9 cellular contexts compared by ENCODE assay signal in the genomic region with DNA sequence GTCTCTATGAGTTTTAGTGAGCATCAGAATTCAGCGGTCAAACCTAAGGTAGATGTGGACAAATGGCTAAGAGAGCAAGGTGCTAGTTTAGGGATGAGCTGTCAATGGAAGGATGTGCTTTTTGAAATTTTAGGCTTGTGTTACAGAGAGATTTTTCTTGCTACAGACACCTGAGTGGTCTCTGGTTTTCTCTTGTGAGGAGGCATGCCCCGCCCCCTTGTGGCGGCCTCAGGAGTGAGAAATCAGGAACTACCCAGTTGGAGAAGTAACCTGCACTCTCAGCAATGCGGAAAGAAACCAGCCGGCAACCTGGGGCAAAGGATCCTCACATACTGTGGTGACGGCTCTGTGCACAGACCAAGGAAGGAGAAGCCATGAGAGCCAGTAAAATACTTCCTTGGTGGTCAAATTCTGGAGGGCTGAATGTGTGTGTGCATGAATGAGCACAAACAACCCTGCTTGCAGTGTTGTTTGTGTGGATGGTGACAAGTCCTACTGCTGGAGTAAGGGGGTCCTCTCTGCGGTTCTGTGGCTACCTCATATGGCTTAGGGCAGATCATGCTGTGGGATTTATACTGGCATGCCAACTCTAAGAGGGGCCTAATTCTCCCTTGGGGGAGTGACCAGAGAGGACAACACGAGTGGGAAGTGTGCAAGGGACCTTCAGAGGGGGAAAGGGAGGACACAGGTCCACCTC. TPM values are rescaled to one million over a fixed set of nuclear protein-coding genes. Genes with fewer than 3 reads are reported as not detected.
DNase-seq lines count a peak whose midpoint lies in the region; ATAC-seq and TF ChIP-seq lines count a peak whose summit lies in the region.
"Had no signal": no experiment of that assay in that cellular context is flagged by ENCODE, and none has a peak within 500 bp of the region (broad histone marks: within the 10 kb centered on the region; RNA-seq: fewer than 3 reads in every experiment).

No MANE protein-coding gene starts in this region.

- ATAC-seq in GM18907 (IDR thresholded peaks at IDR 0.05; ENCODE audit: unreplicated experiment) (peak; percentile 97), HG03103 (IDR thresholded peaks at IDR 0.05; ENCODE audit: low read depth, unreplicated experiment) (peak; percentile 90)

- POLR2A ChIA-PET in AG04450 (lab: Yijun Ruan, JAX), result no interaction called here

- peaks cover 4% of the 10 kb centered on the region for H3K4me1 ChIP-seq in left ventricle myocardium inferior
- H3K4me1 ChIP-seq: parathyroid adenoma had no signal

- in situ Hi-C loops in SK-MEL-5 (cut with HindIII; ENCODE audit: low pct_unique_long_range_greater_than_20kb, low sequenced_read_pairs), result no loop called here

- TF ChIP-seq CTCF in AG04450 (IDR thresholded peaks at IDR 0.05; ENCODE audit: low read depth, low read length) (peak; percentile 83), left ventricle myocardium inferior (IDR thresholded peaks at IDR 0.05; ENCODE audit: borderline replicate concordance) (peak; percentile 56)

- CTCF ChIA-PET in AG04450 (lab: Charles Lee), result interaction anchor here (0.8 to 4.4 kb wide), 17 partner anchors 10 to 453 kb away, joined by 3 to 72 read pairs (median 5); partner anchors contain the start of genes DMXL1 and DTWD2

- peak; percentile 23 for DNase-seq in AG04450 (ENCODE audit: low read depth, low spot score)
- peak; percentile 51 for DNase-seq in SK-MEL-5 (ENCODE audit: low read depth, low spot score)
- DNase-seq in activated naive CD4-positive, alpha-beta T cell treated with Interleukin-2 at 50 U/mL for 16 hours, result peak; percentile 68
- DNase-seq in left ventricle myocardium inferior, result peak; percentile 55
- DNase-seq in stimulated activated CD4-positive, alpha-beta T cell treated with anti-CD3 and anti-CD28 coated beads, Interleukin-15, amount 100 ng/mL, for 48 hours (ENCODE audit: low read depth in 2 of 2), result peak; percentile 43 to 61
- no peak for DNase-seq in pons (ENCODE audit: low spot score)

- intact Hi-C loops in left ventricle myocardium inferior (cut with micrococcal nuclease), result no loop called here

- peaks cover 2% of the 10 kb centered on the region for H3K27me3 ChIP-seq in AG04450 (ENCODE audit: control insufficient read depth, insufficient read depth, low read length)
- peaks cover 29% of the 10 kb centered on the region for H3K27me3 ChIP-seq in left ventricle myocardium inferior (ENCODE audit: low read depth)

- H3K27ac ChIP-seq in AG04450 (ENCODE audit: low read depth, low read length), result no peak overlapping the region
- H3K27ac ChIP-seq in left ventricle myocardium inferior (replicated peaks), result no peak overlapping the region
- H3K27ac ChIP-seq: parathyroid adenoma had no signal

- H3K4me3 ChIP-seq in AG04450 (ENCODE audit: low read depth, low read length) (no peak overlapping the region), left ventricle myocardium inferior (no peak overlapping the region)

- peaks cover 5% of the 10 kb centered on the region; the same call in 1 of the 2 replicates for H3K9me3 ChIP-seq in AG04450 (ENCODE audit: control insufficient read depth, insufficient read depth, low read length)
- peaks cover 23% of the 10 kb centered on the region for H3K9me3 ChIP-seq in left ventricle myocardium inferior (replicated peaks)

- no peaks in the 10 kb centered on the region for H3K36me3 ChIP-seq in left ventricle myocardium inferior

RNA-seq across cellular contexts. Expression of gene HSD17B4, which starts 16.7 kb away (rescaled TPM):
- 135 and 150 TPM in 2 replicates for polyA plus RNA-seq in AG04450 (2011; rRNA removed)
- 121 and 138 TPM in 2 replicates for polyA minus RNA-seq in AG04450 (2011; rRNA and poly(A)+ RNA removed)
- total RNA-seq in SK-MEL-5 (2014; rRNA removed; shearing (Covaris generic)), result 120 and 160 TPM in 2 replicates
- 128 and 131 TPM in 2 replicates for polyA plus RNA-seq in SK-MEL-5 (2015; cell fraction: cytosol; rRNA removed)
- 167 and 249 TPM in 2 replicates for polyA plus RNA-seq in SK-MEL-5 (2015; cell fraction: nucleus; rRNA removed)
- total RNA-seq in left ventricle myocardium inferior, result 236 TPM
